Comparison of ENCODE assay signal across 1 cellular context in genomic region chr7:98913612-98914011, GRCh38.
TF ChIP-seq lines count a peak whose summit lies in the region.

No MANE protein-coding gene starts in this region.

TF ChIP-seq in IMR-90, 13 proteins besides CTCF, POLR2A, EP300 and RAD21:
- TF ChIP-seq BHLHE40 (IDR thresholded peaks at IDR 0.05; ENCODE audit: low read depth, low read length) = no peak
